In the genomic region with DNA sequence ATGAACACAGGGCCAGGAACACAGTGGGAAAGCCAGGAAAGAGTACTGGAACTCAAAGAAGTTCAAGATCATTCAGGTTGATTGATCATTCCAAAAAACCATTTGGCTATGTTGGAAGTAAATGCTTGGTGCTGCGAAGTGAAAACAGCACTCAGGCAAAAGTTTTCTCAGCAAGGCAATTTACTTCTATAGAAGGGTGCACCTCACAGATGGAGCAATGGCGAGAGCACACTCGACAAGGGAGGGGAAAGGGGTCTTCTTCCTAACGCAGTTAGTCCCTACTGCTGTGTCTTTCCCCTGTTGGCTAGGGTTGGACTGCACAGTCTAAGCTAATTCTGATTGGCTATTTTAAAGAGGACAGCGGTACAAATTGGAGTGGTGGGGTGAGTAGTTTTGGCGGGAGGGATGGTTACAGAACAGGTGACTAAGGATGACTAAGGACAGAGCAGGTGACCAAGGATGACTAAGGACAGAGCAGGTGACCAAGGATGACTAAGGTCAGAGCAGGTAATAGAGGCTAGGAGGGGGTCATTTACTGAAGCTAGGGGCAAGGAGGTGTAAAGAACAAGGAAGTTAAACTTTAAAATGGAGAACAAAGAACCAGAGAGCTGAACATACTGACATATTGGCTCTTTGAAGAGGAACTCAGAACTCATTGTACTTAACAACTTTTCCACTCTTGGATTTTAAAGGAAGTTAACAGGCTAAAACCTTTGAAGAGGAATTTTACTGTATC, we compare ENCODE assay signal across 20 cellular contexts.
"Had no signal": no experiment of that assay in that cellular context is flagged by ENCODE, and none has a peak within 500 bp of the region (broad histone marks: within the 10 kb centered on the region; RNA-seq: fewer than 3 reads in every experiment).

No MANE protein-coding gene starts in this region.

- H3K27ac ChIP-seq: foreskin keratinocyte, parathyroid adenoma, psoas muscle, right lobe of liver, testis, tibial nerve, upper lobe of right lung had no signal

- H3K4me3 ChIP-seq: lung, psoas muscle, right lobe of liver, testis, tibial nerve, upper lobe of right lung had no signal

- H3K4me1 ChIP-seq: foreskin keratinocyte, parathyroid adenoma, right lobe of liver, testis, tibial nerve, upper lobe of right lung had no signal

- H3K36me3 Mint-ChIP-seq: stimulated activated effector memory CD8-positive, alpha-beta T cell treated with anti-CD3 and anti-CD28 coated beads, Interleukin-12 subunit alpha, Interleukin-12 subunit beta, amount 100 ng/mL, for 72 hours had no signal

- ATAC-seq: foreskin keratinocyte; left colon; left ventricle myocardium superior; naive thymus-derived CD4-positive, alpha-beta T cell; psoas muscle; right lobe of liver; stimulated activated effector memory CD8-positive, alpha-beta T cell treated with anti-CD3 and anti-CD28 coated beads, Interleukin-12 subunit alpha, Interleukin-12 subunit beta, amount 100 ng/mL, for 72 hours; upper lobe of right lung had no signal

- H3K4me3 Mint-ChIP-seq: immature natural killer cell; nephron progenitor cell; stimulated activated effector memory CD8-positive, alpha-beta T cell treated with anti-CD3 and anti-CD28 coated beads, Interleukin-12 subunit alpha, Interleukin-12 subunit beta, amount 100 ng/mL, for 72 hours; stimulated activated naive CD8-positive, alpha-beta T cell treated with anti-CD3 and anti-CD28 coated beads, Interleukin-15, Interleukin-2, amounts not matched to agents 100 ng/mL and 50 ng/mL, for 24 hours had no signal

- H3K9me3 ChIP-seq: psoas muscle, right lobe of liver, testis, upper lobe of right lung had no signal

- H3K36me3 ChIP-seq: right lobe of liver, upper lobe of right lung had no signal

- H3K27me3 Mint-ChIP-seq: stimulated activated naive CD8-positive, alpha-beta T cell treated with anti-CD3 and anti-CD28 coated beads, Interleukin-15, Interleukin-2, amounts not matched to agents 100 ng/mL and 50 ng/mL, for 24 hours had no signal

- DNase-seq: dermis blood vessel endothelial cell; erythroblast; foreskin keratinocyte; immature natural killer cell; left colon; left ventricle myocardium superior; naive thymus-derived CD4-positive, alpha-beta T cell; nephron progenitor cell; psoas muscle; retina; right lobe of liver; stimulated activated CD4-positive, alpha-beta T cell treated with anti-CD3 and anti-CD28 coated beads, Interleukin-4, amount 100 ng/mL, for 1 hour; stimulated activated CD8-positive, alpha-beta memory T cell treated with anti-CD3 and anti-CD28 coated beads, Interleukin-4, amount 100 ng/mL, for 48 hours; testis; upper lobe of right lung had no signal

- H3K4me1 Mint-ChIP-seq: immature natural killer cell; stimulated activated effector memory CD8-positive, alpha-beta T cell treated with anti-CD3 and anti-CD28 coated beads, Interleukin-12 subunit alpha, Interleukin-12 subunit beta, amount 100 ng/mL, for 72 hours had no signal

- H3K27ac Mint-ChIP-seq: immature natural killer cell; naive thymus-derived CD4-positive, alpha-beta T cell; nephron progenitor cell; stimulated activated effector memory CD8-positive, alpha-beta T cell treated with anti-CD3 and anti-CD28 coated beads, Interleukin-12 subunit alpha, Interleukin-12 subunit beta, amount 100 ng/mL, for 72 hours; stimulated activated naive CD8-positive, alpha-beta T cell treated with anti-CD3 and anti-CD28 coated beads, Interleukin-15, Interleukin-2, amounts not matched to agents 100 ng/mL and 50 ng/mL, for 24 hours had no signal
